In the genomic region with DNA sequence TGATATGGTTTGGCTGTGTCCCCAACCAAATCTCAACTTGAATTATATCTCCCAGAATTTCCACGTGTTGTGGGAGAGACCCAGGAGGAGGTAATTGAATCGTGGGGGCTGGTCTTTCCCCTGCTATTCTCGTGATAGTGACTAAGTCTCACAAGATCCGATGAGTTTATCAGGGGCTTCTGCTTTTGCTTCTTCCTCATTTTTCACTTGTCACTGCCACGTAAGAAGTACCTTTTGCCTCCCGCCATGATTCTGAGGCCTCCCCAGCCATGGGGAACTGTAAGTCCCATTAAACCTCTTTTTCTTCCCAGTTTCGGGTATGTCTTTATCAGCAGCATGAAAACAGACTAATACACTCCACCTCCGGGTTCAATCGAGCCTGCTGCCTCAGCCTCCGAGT, we compare ENCODE assay signal across 1 cellular context. TPM values are rescaled to one million over a fixed set of nuclear protein-coding genes. Genes with fewer than 3 reads are reported as not detected.
"Had no signal": no experiment of that assay in that cellular context is flagged by ENCODE, and none has a peak within 500 bp of the region (broad histone marks: within the 10 kb centered on the region; RNA-seq: fewer than 3 reads in every experiment).

No MANE protein-coding gene starts in this region.

RNA-seq across cellular contexts. Expression of a gene that starts 54.3 kb away (rescaled TPM):
- total RNA-seq: fibroblast of lung had no signal
- polyA plus RNA-seq: fibroblast of lung had no signal
